8 cellular contexts compared by ENCODE assay signal in genomic region chr22:43088979-43089717, GRCh38. TPM values are rescaled to one million over a fixed set of nuclear protein-coding genes. Genes with fewer than 3 reads are reported as not detected.
A peak's percentile ranks its signal among the peaks of the same experiment; 100 is the strongest.
DNase-seq lines count a peak whose midpoint lies in the region; ATAC-seq, FAIRE-seq and TF ChIP-seq lines count a peak whose summit lies in the region.

Gene TTLL1 (minus strand): TSS chr22:43089391. CDS start chr22:43075586, 13,805 bp downstream.

- H3K9me3 Mint-ChIP-seq in HFFc6 (no peaks in the 10 kb centered on the region), T-cell (no peaks in the 10 kb centered on the region)

- peaks cover 23% of the 10 kb centered on the region for H3K4me1 Mint-ChIP-seq in HFFc6 (ENCODE audit: low read depth)
- H3K4me1 Mint-ChIP-seq in T-cell: peaks cover 17 to 23% (median 19%) of the 10 kb centered on the region in 3 donors

- H3K27ac Mint-ChIP-seq in HFFc6 (peak within 1 kb of the TSS; percentile 84), T-cell (peak within 1 kb of the TSS; percentile 87 to 90)

- TF ChIP-seq CTCF in HFFc6 (IDR thresholded peaks at IDR 0.05): 0 out of 2 replicates have a peak, but pooled peaks have one; percentile 6

- H3K36me3 Mint-ChIP-seq in HFFc6 (ENCODE audit: low read depth) (0 out of 2 replicates have a peak, but pooled peaks cover 6% of the 10 kb centered on the region), T-cell (no peaks in the 10 kb centered on the region)

- H3K4me3 Mint-ChIP-seq in HFFc6 (peak within 1 kb of the TSS; percentile 93), T-cell (peak within 1 kb of the TSS; percentile 86 to 92 (median 89))

- POLR2A ChIA-PET in T-cell (lab: Charles Lee): no interaction called here

- intact Hi-C loops in left ventricle myocardium superior (cut with micrococcal nuclease): no loop called here

- ATAC-seq in T-cell (replicated peaks in 1 of 4): peak; percentile 97 to 98 (median 97)
- peak; percentile 94 for ATAC-seq in left ventricle myocardium superior

- CTCF ChIA-PET in T-cell (lab: Charles Lee): no interaction called here

- DNase-seq in GM04504 (ENCODE audit: low read depth): peak; percentile 63
- peak; percentile 79 for DNase-seq in HFFc6
- peak; percentile 49 for DNase-seq in NCI-H1436 treated with DMSO at 0.1 percent for 48 hours (lab: John Stamatoyannopoulos, UW)
- peak; percentile 74 to 92 (median 84) for DNase-seq in T-cell
- DNase-seq in amniotic stem cell (lab: John Stamatoyannopoulos, UW): peak; percentile 58
- peak; percentile 95 for DNase-seq in left ventricle myocardium superior
- peak; percentile 47 for DNase-seq in pulmonary artery endothelial cell (ENCODE audit: low read depth, low spot score)
- DNase-seq in urothelium cell line (ENCODE audit: low spot score): peak; percentile 98

- H3K27me3 Mint-ChIP-seq in HFFc6 (ENCODE audit: insufficient read depth) (no peaks in the 10 kb centered on the region; the same call in 1 of the 2 replicates), T-cell (no peaks in the 10 kb centered on the region)

- FAIRE-seq in urothelium cell line (lab: Jason Lieb, UNC): peak; percentile 94

RNA-seq across cellular contexts. Expression of gene TTLL1, which starts in this region (rescaled TPM):
- total RNA-seq in HFFc6 (2021; fragmentation: NEBNext Ultra II Directional; extraction: Animal tissue kit (Norgen Biotek cat#: 25700)): 1 to 10 TPM; 5.7 to 7.7 (median 6.5) TPM
- total RNA-seq in T-cell (1 to 10 TPM; 5.6 to 9.0 (median 6.9) TPM), left ventricle myocardium superior (6.2 TPM), pulmonary artery endothelial cell (9.0 and 13.5 TPM in 2 replicates)

Comparison
In these comparisons a context has a peak if more than half of its experiments do, and no peak if none do; other contexts are left out.
1. Peak in every context shown above with its lines: DNase-seq and ATAC-seq.
2. DNase-seq: peak in every context shown above with its lines; median percentile 98 in urothelium cell line; 95 in left ventricle myocardium superior; 84 in T-cell; 79 in HFFc6; 63 in GM04504; 58 in amniotic stem cell; 49 in NCI-H1436 treated with DMSO at 0.1 percent for 48 hours; 47 in pulmonary artery endothelial cell.